In genomic region chr2:12363569-12363968, GRCh38 we compare ENCODE assay signal across 24 cellular contexts.
"Had no signal": no experiment of that assay in that cellular context is flagged by ENCODE, and none has a peak within 500 bp of the region (broad histone marks: within the 10 kb centered on the region; RNA-seq: fewer than 3 reads in every experiment).

No MANE protein-coding gene starts in this region.

- DNase-seq: activated B cell treated with CpG ODN at 0.5 μM for 24 hours; activated CD4-positive, alpha-beta memory T cell treated with anti-CD3 and anti-CD28 coated beads for 36 hours; activated CD4-positive, alpha-beta T cell treated with anti-CD3 and anti-CD28 coated beads for 1 hour; activated CD4-positive, alpha-beta T cell treated with anti-CD3 and anti-CD28 coated beads, Interleukin-2, amount 10 ng/mL, durations not matched to agents 7 days and 5 days; activated CD8-positive, alpha-beta memory T cell treated with anti-CD3 and anti-CD28 coated beads for 24 hours; activated effector memory CD4-positive, alpha-beta T cell treated with anti-CD3 and anti-CD28 coated beads, Interleukin-2, amount 50 U/mL, for 16 hours; activated naive CD4-positive, alpha-beta T cell treated with Interleukin-2 at 50 U/mL for 16 hours; activated T-cell treated with anti-CD3 and anti-CD28 coated beads, Interleukin-2, amount 50 U/mL, for 4 hours; amygdala; brain microvascular endothelial cell; MM.1S; NCI-H1105; NCI-H1436; NCI-H1694 treated with DMSO at 0.1 percent for 48 hours; NCI-H2029 treated with DMSO at 0.1 percent for 48 hours; NCI-H2227 treated with DMSO at 0.1 percent for 48 hours; NCI-H446 treated with DMSO at 0.1 percent for 48 hours; NCI-H524 treated with DMSO at 0.1 percent for 48 hours; NCI-H748 treated with DMSO at 0.1 percent for 48 hours; SHP77 treated with DMSO at 0.1 percent for 48 hours; T-helper 17 cell; T-helper 9 cell had no signal

- H3K27ac ChIP-seq: brain microvascular endothelial cell had no signal

- FAIRE-seq: TTC549 had no signal

- H3K27me3 ChIP-seq: brain microvascular endothelial cell had no signal

- ATAC-seq: activated naive CD4-positive, alpha-beta T cell treated with anti-CD3 and anti-CD28 coated beads, Interleukin-2, amount 50 U/mL, for 72 hours; activated T-cell treated with anti-CD3 and anti-CD28 coated beads, Interleukin-2, amount 50 U/mL, for 4 hours; T-helper 17 cell had no signal

- H3K36me3 ChIP-seq: brain microvascular endothelial cell had no signal
